ENCODE assay signal across 1 cellular context in genomic region chrX:9829308-9830267, GRCh38.
A peak's percentile ranks its signal among the peaks of the same experiment; 100 is the strongest.
TF ChIP-seq lines count a peak whose summit lies in the region.

No MANE protein-coding gene starts in this region.

TF ChIP-seq in GM12878, 131 proteins besides CTCF, POLR2A, EP300 and RAD21 (continued from another document and continues in another):
- TF ChIP-seq FOS (IDR thresholded peaks at IDR 0.05; ENCODE audit: borderline replicate concordance, extremely low read depth, insufficient read length) (no peak), JUNB (IDR thresholded peaks at IDR 0.05) (peak; percentile 94), ZNF622 (IDR thresholded peaks at IDR 0.05) (no peak), RCOR1 (conservative IDR thresholded peaks at IDR 0.05; ENCODE audit: low read depth, low read length) (no peak), TCF7 (IDR thresholded peaks at IDR 0.05; ENCODE audit: borderline replicate concordance) (0 out of 2 replicates have a peak, but pooled peaks have one; percentile 41), ZNF24 (IDR thresholded peaks at IDR 0.05) (peak; percentile 67; the same call in 1 of the 2 replicates), HDGF (IDR thresholded peaks at IDR 0.05) (no peak), SRF (IDR thresholded peaks at IDR 0.05; ENCODE audit: low read depth in 2 of 2, low read length in 2 of 2) (0 out of 4 replicates have a peak, but pooled peaks of 1 of the 2 experiments have one; percentile 30), CREM (IDR thresholded peaks at IDR 0.05; ENCODE audit: low read depth) (peak; percentile 73), SMAD5 (IDR thresholded peaks at IDR 0.05; ENCODE audit: low read depth) (no peak), RUNX3 (IDR thresholded peaks at IDR 0.05; ENCODE audit: low read length) (peak; percentile 93), BCL3 (IDR thresholded peaks at IDR 0.05; ENCODE audit: borderline replicate concordance, insufficient read depth, low read depth, low read length, poor library complexity, severe bottlenecking) (peak; percentile 46), SP1 (IDR thresholded peaks at IDR 0.05; ENCODE audit: low read depth, low read length) (no peak), YBX1 (IDR thresholded peaks at IDR 0.05) (no peak), BRCA1 (IDR thresholded peaks at IDR 0.05; ENCODE audit: low read depth, low read length) (no peak), TBL1XR1 (IDR thresholded peaks at IDR 0.05; ENCODE audit: low read depth, low read length) (no peak), GATAD2B (conservative IDR thresholded peaks at IDR 0.05; ENCODE audit: low read depth) (peak; percentile 67; the same call in 1 of the 2 replicates), KDM1A (IDR thresholded peaks at IDR 0.05; ENCODE audit: borderline replicate concordance) (no peak), RAD51 (IDR thresholded peaks at IDR 0.05) (no peak), E2F4 (IDR thresholded peaks at IDR 0.05; ENCODE audit: low read depth, low read length) (no peak), ZNF384 (IDR thresholded peaks at IDR 0.05; ENCODE audit: borderline replicate concordance, low read depth, low read length) (no peak), IKZF1 (conservative IDR thresholded peaks at IDR 0.05) (peak; percentile 95), SMARCA5 (IDR thresholded peaks at IDR 0.05) (no peak), CEBPB (IDR thresholded peaks at IDR 0.05; ENCODE audit: borderline replicate concordance in 1 of 2, low read depth in 2 of 2, low read length in 2 of 2) (no peak), MTA2 (IDR thresholded peaks at IDR 0.05; ENCODE audit: low read depth) (peak; percentile 96), STAT1 (conservative IDR thresholded peaks at IDR 0.05) (no peak), ASH2L (IDR thresholded peaks at IDR 0.05; ENCODE audit: borderline replicate concordance, low read depth) (no peak), MYC (IDR thresholded peaks at IDR 0.05; ENCODE audit: insufficient read depth, insufficient read length, insufficient replicate concordance, low read length, severe bottlenecking) (no peak), SPI1 (IDR thresholded peaks at IDR 0.05; ENCODE audit: borderline replicate concordance, insufficient read depth, low read depth, low read length) (no peak), CBFB (IDR thresholded peaks at IDR 0.05; ENCODE audit: low read depth) (peak; percentile 68), ZSCAN29 (IDR thresholded peaks at IDR 0.05) (no peak), KAT2A (conservative IDR thresholded peaks at IDR 0.05; ENCODE audit: control insufficient read depth, low read depth, low read length) (no peak), NFYA (IDR thresholded peaks at IDR 0.05; ENCODE audit: borderline replicate concordance, low read depth, low read length) (no peak), TCF3 (IDR thresholded peaks at IDR 0.05; ENCODE audit: borderline replicate concordance, insufficient read depth, low read depth, low read length) (peak; percentile 86; the same call in 1 of the 2 replicates), SUPT20H (IDR thresholded peaks at IDR 0.05; ENCODE audit: borderline replicate concordance, control insufficient read depth, low read depth, low read length) (no peak), HDAC2 (IDR thresholded peaks at IDR 0.05) (no peak), ZBED1 (IDR thresholded peaks at IDR 0.05; ENCODE audit: borderline replicate concordance) (0 out of 2 replicates have a peak, but pooled peaks have one; percentile 41), ATF7 (IDR thresholded peaks at IDR 0.05; ENCODE audit: low read depth) (peak; percentile 86), TARDBP (IDR thresholded peaks at IDR 0.05; ENCODE audit: borderline replicate concordance) (no peak), ZBTB11 (CRISPR knock-in tag; IDR thresholded peaks at IDR 0.05) (no peak), IRF4 (IDR thresholded peaks at IDR 0.05; ENCODE audit: low read depth, low read length) (peak; percentile 73; the same call in 1 of the 2 replicates)
- TF ChIP-seq, protein P1, sequence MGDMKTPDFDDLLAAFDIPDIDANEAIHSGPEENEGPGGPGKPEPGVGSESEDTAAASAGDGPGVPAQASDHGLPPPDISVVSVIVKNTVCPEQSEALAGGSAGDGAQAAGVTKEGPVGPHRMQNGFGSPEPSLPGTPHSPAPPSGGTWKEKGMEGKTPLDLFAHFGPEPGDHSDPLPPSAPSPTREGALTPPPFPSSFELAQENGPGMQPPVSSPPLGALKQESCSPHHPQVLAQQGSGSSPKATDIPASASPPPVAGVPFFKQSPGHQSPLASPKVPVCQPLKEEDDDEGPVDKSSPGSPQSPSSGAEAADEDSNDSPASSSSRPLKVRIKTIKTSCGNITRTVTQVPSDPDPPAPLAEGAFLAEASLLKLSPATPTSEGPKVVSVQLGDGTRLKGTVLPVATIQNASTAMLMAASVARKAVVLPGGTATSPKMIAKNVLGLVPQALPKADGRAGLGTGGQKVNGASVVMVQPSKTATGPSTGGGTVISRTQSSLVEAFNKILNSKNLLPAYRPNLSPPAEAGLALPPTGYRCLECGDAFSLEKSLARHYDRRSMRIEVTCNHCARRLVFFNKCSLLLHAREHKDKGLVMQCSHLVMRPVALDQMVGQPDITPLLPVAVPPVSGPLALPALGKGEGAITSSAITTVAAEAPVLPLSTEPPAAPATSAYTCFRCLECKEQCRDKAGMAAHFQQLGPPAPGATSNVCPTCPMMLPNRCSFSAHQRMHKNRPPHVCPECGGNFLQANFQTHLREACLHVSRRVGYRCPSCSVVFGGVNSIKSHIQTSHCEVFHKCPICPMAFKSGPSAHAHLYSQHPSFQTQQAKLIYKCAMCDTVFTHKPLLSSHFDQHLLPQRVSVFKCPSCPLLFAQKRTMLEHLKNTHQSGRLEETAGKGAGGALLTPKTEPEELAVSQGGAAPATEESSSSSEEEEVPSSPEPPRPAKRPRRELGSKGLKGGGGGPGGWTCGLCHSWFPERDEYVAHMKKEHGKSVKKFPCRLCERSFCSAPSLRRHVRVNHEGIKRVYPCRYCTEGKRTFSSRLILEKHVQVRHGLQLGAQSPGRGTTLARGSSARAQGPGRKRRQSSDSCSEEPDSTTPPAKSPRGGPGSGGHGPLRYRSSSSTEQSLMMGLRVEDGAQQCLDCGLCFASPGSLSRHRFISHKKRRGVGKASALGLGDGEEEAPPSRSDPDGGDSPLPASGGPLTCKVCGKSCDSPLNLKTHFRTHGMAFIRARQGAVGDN (IDR thresholded peaks at IDR 0.05): no peak
- TF ChIP-seq, protein P2, sequence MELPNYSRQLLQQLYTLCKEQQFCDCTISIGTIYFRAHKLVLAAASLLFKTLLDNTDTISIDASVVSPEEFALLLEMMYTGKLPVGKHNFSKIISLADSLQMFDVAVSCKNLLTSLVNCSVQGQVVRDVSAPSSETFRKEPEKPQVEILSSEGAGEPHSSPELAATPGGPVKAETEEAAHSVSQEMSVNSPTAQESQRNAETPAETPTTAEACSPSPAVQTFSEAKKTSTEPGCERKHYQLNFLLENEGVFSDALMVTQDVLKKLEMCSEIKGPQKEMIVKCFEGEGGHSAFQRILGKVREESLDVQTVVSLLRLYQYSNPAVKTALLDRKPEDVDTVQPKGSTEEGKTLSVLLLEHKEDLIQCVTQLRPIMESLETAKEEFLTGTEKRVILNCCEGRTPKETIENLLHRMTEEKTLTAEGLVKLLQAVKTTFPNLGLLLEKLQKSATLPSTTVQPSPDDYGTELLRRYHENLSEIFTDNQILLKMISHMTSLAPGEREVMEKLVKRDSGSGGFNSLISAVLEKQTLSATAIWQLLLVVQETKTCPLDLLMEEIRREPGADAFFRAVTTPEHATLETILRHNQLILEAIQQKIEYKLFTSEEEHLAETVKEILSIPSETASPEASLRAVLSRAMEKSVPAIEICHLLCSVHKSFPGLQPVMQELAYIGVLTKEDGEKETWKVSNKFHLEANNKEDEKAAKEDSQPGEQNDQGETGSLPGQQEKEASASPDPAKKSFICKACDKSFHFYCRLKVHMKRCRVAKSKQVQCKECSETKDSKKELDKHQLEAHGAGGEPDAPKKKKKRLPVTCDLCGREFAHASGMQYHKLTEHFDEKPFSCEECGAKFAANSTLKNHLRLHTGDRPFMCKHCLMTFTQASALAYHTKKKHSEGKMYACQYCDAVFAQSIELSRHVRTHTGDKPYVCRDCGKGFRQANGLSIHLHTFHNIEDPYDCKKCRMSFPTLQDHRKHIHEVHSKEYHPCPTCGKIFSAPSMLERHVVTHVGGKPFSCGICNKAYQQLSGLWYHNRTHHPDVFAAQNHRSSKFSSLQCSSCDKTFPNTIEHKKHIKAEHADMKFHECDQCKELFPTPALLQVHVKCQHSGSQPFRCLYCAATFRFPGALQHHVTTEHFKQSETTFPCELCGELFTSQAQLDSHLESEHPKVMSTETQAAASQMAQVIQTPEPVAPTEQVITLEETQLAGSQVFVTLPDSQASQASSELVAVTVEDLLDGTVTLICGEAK (IDR thresholded peaks at IDR 0.05; ENCODE audit: borderline replicate concordance): no peak
- TF ChIP-seq, protein P3, sequence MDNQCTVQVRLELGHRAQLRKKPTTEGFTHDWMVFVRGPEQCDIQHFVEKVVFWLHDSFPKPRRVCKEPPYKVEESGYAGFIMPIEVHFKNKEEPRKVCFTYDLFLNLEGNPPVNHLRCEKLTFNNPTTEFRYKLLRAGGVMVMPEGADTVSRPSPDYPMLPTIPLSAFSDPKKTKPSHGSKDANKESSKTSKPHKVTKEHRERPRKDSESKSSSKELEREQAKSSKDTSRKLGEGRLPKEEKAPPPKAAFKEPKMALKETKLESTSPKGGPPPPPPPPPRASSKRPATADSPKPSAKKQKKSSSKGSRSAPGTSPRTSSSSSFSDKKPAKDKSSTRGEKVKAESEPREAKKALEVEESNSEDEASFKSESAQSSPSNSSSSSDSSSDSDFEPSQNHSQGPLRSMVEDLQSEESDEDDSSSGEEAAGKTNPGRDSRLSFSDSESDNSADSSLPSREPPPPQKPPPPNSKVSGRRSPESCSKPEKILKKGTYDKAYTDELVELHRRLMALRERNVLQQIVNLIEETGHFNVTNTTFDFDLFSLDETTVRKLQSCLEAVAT (IDR thresholded peaks at IDR 0.05): no peak
- TF ChIP-seq, protein P4, sequence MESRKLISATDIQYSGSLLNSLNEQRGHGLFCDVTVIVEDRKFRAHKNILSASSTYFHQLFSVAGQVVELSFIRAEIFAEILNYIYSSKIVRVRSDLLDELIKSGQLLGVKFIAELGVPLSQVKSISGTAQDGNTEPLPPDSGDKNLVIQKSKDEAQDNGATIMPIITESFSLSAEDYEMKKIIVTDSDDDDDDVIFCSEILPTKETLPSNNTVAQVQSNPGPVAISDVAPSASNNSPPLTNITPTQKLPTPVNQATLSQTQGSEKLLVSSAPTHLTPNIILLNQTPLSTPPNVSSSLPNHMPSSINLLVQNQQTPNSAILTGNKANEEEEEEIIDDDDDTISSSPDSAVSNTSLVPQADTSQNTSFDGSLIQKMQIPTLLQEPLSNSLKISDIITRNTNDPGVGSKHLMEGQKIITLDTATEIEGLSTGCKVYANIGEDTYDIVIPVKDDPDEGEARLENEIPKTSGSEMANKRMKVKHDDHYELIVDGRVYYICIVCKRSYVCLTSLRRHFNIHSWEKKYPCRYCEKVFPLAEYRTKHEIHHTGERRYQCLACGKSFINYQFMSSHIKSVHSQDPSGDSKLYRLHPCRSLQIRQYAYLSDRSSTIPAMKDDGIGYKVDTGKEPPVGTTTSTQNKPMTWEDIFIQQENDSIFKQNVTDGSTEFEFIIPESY (IDR thresholded peaks at IDR 0.05): no peak
- TF ChIP-seq, protein P5, sequence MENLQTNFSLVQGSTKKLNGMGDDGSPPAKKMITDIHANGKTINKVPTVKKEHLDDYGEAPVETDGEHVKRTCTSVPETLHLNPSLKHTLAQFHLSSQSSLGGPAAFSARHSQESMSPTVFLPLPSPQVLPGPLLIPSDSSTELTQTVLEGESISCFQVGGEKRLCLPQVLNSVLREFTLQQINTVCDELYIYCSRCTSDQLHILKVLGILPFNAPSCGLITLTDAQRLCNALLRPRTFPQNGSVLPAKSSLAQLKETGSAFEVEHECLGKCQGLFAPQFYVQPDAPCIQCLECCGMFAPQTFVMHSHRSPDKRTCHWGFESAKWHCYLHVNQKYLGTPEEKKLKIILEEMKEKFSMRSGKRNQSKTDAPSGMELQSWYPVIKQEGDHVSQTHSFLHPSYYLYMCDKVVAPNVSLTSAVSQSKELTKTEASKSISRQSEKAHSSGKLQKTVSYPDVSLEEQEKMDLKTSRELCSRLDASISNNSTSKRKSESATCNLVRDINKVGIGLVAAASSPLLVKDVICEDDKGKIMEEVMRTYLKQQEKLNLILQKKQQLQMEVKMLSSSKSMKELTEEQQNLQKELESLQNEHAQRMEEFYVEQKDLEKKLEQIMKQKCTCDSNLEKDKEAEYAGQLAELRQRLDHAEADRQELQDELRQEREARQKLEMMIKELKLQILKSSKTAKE (IDR thresholded peaks at IDR 0.05; ENCODE audit: low read depth, poor library complexity, severe bottlenecking): peak; percentile 85
